ENCODE assay signal across 9 cellular contexts in genomic region chr3:177610677-177611654, GRCh38.
A peak's percentile ranks its signal among the peaks of the same experiment; 100 is the strongest.
DNase-seq lines count a peak whose midpoint lies in the region; ATAC-seq, FAIRE-seq and TF ChIP-seq lines count a peak whose summit lies in the region.
"Had no signal": no experiment of that assay in that cellular context is flagged by ENCODE, and none has a peak within 500 bp of the region (broad histone marks: within the 10 kb centered on the region; RNA-seq: fewer than 3 reads in every experiment).

No MANE protein-coding gene starts in this region.

- no peak for FAIRE-seq in GM12892 (lab: Jason Lieb, UNC)

- no peak for TF ChIP-seq CTCF in lung (IDR thresholded peaks at IDR 0.05; ENCODE audit: control extremely low read depth, extremely low read depth)

- DNase-seq in DMS153 (lab: John Stamatoyannopoulos, UW): peak; percentile 68
- peak; percentile 68 for DNase-seq in NCI-H1092 (lab: John Stamatoyannopoulos, UW)
- peak; percentile 95 for DNase-seq in RPMI8226
- peak; percentile 41 for DNase-seq in lung (ENCODE audit: low spot score)
- DNase-seq in GM12892 (ENCODE audit: insufficient read length): no peak
- DNase-seq in SW 1271 (lab: John Stamatoyannopoulos, UW): no peak
- DNase-seq in stimulated activated CD4-positive, alpha-beta T cell treated with anti-CD3 and anti-CD28 coated beads, Interleukin-12 subunit alpha, Interleukin-12 subunit beta, amount 100 ng/mL, for 4 hours: no peak
- DNase-seq: activated naive CD4-positive, alpha-beta T cell treated with anti-CD3 and anti-CD28 coated beads, Interleukin-2, amount 10 ng/mL, durations not matched to agents 7 days and 5 days had no signal

- peaks cover 0 to 8% of the 10 kb centered on the region in 2 donors for H3K4me1 ChIP-seq in lung (ENCODE audit: control insufficient read depth in 2 of 2, insufficient read depth in 2 of 2, low read length in 2 of 2)

- no peaks in the 10 kb centered on the region for H3K27me3 ChIP-seq in lung (ENCODE audit: control insufficient read depth, insufficient read depth)

- TF ChIP-seq POLR2A in GM12892 (IDR thresholded peaks at IDR 0.05; ENCODE audit: low read depth, low read length): no peak

- no peak for ATAC-seq in lung (ENCODE audit: insufficient read depth, low FRiP score)
- ATAC-seq in GM18861 (IDR thresholded peaks at IDR 0.05; ENCODE audit: unreplicated experiment): no peak

- H3K27ac ChIP-seq in lung (ENCODE audit: low read depth in 1 of 2, low read length in 1 of 2): no peak overlapping the region

- 69 to 77% methylated on average over 6 of the region's 6 CpGs for WGBS in lung, 2 donors

- no peaks in the 10 kb centered on the region for H3K36me3 ChIP-seq in lung (ENCODE audit: control insufficient read depth in 2 of 2, insufficient read depth in 2 of 2, low read length in 2 of 2)

- no peaks in the 10 kb centered on the region for H3K9me3 ChIP-seq in lung (ENCODE audit: control insufficient read depth in 2 of 2, insufficient read depth in 1 of 2, low read length in 1 of 2)

- no peak overlapping the region for H3K4me3 ChIP-seq in lung

Comparison
In these comparisons a context has a peak if more than half of its experiments do, and no peak if none do; other contexts are left out.
1. DNase-seq: peak in DMS153 (single experiment), NCI-H1092 (single experiment), RPMI8226 (single experiment) and lung (single experiment); none in GM12892 (single experiment), SW 1271 (0 of 2) and stimulated activated CD4-positive, alpha-beta T cell treated with anti-CD3 and anti-CD28 coated beads, Interleukin-12 subunit alpha, Interleukin-12 subunit beta, amount 100 ng/mL, for 4 hours (single experiment).